Comparison of ENCODE assay signal across 8 cellular contexts in the genomic region with DNA sequence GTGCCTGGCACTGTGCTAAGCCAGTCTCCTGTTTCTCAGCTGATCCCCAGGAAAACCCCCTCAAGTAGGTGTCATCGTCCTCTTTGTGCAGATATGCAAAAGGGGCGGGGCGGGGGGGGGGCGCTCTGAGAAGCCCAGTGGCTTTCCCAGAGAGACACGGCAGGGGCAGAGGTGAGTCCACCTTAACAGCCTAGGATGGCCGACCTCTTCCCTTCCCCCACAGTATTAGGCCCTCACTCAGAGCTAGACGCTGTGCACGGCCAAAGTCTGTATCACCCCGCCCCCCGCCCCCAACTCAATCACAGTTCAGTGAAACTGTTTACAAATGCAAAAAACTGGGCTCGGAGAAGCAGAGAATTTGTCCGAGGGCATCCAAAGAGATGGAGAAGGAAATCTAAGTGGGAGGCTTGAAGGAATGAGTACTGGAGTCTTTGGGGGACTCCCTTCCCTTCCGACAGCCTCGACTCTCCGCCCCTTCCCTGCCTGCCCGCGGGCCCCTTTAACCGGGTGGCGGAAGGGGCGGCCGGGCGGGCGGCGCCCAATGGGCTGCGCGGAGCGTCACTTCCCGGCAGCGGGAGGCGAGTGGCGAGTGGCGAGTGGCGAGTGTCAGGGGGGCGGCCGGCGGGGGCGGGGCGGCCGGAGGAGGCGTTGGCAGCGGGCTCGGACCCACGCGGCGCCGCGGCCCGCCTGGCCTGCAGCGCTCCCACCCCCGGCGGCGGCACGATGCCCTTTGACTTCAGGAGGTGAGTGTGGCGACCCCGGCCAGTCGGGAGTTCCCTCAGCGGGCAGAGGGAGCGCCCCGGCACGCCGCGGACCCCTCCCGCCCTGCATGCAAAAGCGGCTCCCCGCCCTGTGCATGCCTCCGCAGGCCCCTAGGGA. TPM values are rescaled to one million over a fixed set of nuclear protein-coding genes. Genes with fewer than 3 reads are reported as not detected.
DNase-seq lines count a peak whose midpoint lies in the region; ATAC-seq and TF ChIP-seq lines count a peak whose summit lies in the region.

Gene ERGIC1 (plus strand): TSS at position 561 of the 879 bp plus-strand sequence. CDS start 163 bp downstream, at position 724.

- H3K4me3 ChIP-seq in AG04449 (ENCODE audit: low read depth, low read length) (peak within 1 kb of the TSS; percentile 91), left lung (peak within 1 kb of the TSS; percentile 54 to 80)

- intact Hi-C loops in left lung (cut with DNase I): no loop called here

- CTCF ChIA-PET in AG04449 (lab: Yijun Ruan, JAX): interaction anchor here (1.5 kb wide), 1 partner anchor 25 kb away, joined by 3 read pairs; no protein-coding TSS in a partner anchor

- DNase-seq in AG04449 (ENCODE audit: low read depth, low spot score) (no peak), NCI-H510A (lab: John Stamatoyannopoulos, UW) (peak; percentile 41), dermis blood vessel endothelial cell (peak; percentile 90), left lung (peak; percentile 91 to 97)
- peak; percentile 50 for DNase-seq in activated CD4-positive, alpha-beta T cell treated with anti-CD3 and anti-CD28 coated beads, Interleukin-2, amount 50 U/mL, for 1 hour
- DNase-seq in stimulated activated CD4-positive, alpha-beta T cell treated with anti-CD3 and anti-CD28 coated beads, Interleukin-4, amount 100 ng/mL, for 1 hour: peak; percentile 61

- peaks cover 20 to 71% of the 10 kb centered on the region in 2 donors for H3K4me1 ChIP-seq in left lung

- no peaks in the 10 kb centered on the region for H3K27me3 ChIP-seq in left lung

- H3K27ac ChIP-seq in left lung: peak within 1 kb of the TSS; percentile 72 to 86

- POLR2A ChIA-PET in AG04449 (lab: Yijun Ruan, JAX): interaction anchor here (1.5 kb wide), 1 partner anchor 61 kb away, joined by 4 read pairs; no protein-coding TSS in a partner anchor

- TF ChIP-seq CTCF in AG04449 (IDR thresholded peaks at IDR 0.05; ENCODE audit: insufficient read depth, low read length, missing control alignments): no peak
- no peak for TF ChIP-seq CTCF in left lung (IDR thresholded peaks at IDR 0.05)

- ATAC-seq in HG03045 (IDR thresholded peaks at IDR 0.05; ENCODE audit: unreplicated experiment) (peak; percentile 83), left lung (peak; percentile 91)

- TF ChIP-seq POLR2A in GM18526 (IDR thresholded peaks at IDR 0.05; ENCODE audit: extremely low read depth, insufficient read length): peak; percentile 61

- peaks cover 0 to 5% of the 10 kb centered on the region in 2 donors for H3K36me3 ChIP-seq in left lung

- no peaks in the 10 kb centered on the region for H3K9me3 ChIP-seq in left lung

RNA-seq across cellular contexts. Expression of gene ERGIC1, which starts in this region (rescaled TPM):
- total RNA-seq in dermis blood vessel endothelial cell (64.0 and 137 TPM in 2 replicates), left lung (100 to 1,000 TPM; 165 to 229 TPM)
